Comparison of ENCODE assay signal across 21 cellular contexts in the genomic region with DNA sequence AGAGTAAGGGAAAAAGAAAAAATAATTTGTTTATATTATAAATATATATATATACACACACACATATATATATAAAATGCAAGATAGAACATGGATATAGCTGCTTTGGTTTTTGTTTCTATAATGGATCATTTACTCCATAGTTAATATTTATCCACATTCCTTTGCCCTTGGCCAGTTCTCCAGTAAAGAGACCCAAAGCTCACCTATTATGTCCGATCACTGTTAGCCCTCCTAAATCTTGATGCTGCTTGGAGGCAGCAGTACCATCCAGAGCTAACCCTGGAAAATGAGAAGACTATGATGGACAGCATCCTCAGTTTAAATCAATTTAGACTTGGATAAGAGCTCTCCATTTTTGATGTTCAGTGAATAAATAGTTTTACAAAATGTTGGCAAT.
DNase-seq lines count a peak whose midpoint lies in the region; ATAC-seq and TF ChIP-seq lines count a peak whose summit lies in the region.
"Had no signal": no experiment of that assay in that cellular context is flagged by ENCODE, and none has a peak within 500 bp of the region (broad histone marks: within the 10 kb centered on the region; RNA-seq: fewer than 3 reads in every experiment).

No MANE protein-coding gene starts in this region.

- H3K36me3 ChIP-seq in heart left ventricle (no peaks in the 10 kb centered on the region), mammary epithelial cell (ENCODE audit: insufficient read depth, low read length) (no peaks in the 10 kb centered on the region), body of pancreas (replicated peaks in 1 of 2; ENCODE audit: insufficient read depth in 1 of 2, low read depth in 2 of 2) (no peaks in the 10 kb centered on the region)
- H3K36me3 ChIP-seq: BE2C, HAP-1 had no signal

- H3K27me3 ChIP-seq in heart left ventricle: no peaks in the 10 kb centered on the region
- H3K27me3 ChIP-seq in mammary epithelial cell (ENCODE audit: insufficient read depth, low read length): no peaks in the 10 kb centered on the region
- H3K27me3 ChIP-seq in body of pancreas: no peaks in the 10 kb centered on the region
- H3K27me3 ChIP-seq: BE2C had no signal

- H3K79me2 ChIP-seq in mammary epithelial cell (ENCODE audit: insufficient read depth, low read length): no peaks in the 10 kb centered on the region

- intact Hi-C loops in heart left ventricle (cut with DNase I) (no loop called here), mammary epithelial cell (cut with micrococcal nuclease) (no loop called here), body of pancreas (cut with DNase I) (no loop called here)

- DNase-seq in ACHN (peak; percentile 22), kidney glomerular epithelial cell (lab: John Stamatoyannopoulos, UW) (peak; percentile 15), heart left ventricle (no peak), mammary epithelial cell (no peak), body of pancreas (no peak)
- DNase-seq: 8988T; BE2C; C1 segment of cervical spinal cord; CD4-positive, CD25-positive, alpha-beta regulatory T cell; CD8-positive, alpha-beta memory T cell; COR-L47; DMS 273 treated with DMSO at 0.1 percent for 48 hours; DMS53; DND-41; EL; GM23248 had no signal

- TF ChIP-seq POLR2A in heart left ventricle (IDR thresholded peaks at IDR 0.05) (no peak), body of pancreas (IDR thresholded peaks at IDR 0.05) (no peak)

- H3K27me3 Mint-ChIP-seq in nephron (ENCODE audit: low read depth): peaks cover 4% of the 10 kb centered on the region
- H3K27me3 Mint-ChIP-seq: CD4-positive, CD25-positive, alpha-beta regulatory T cell; CD8-positive, alpha-beta memory T cell had no signal

- H3K4me2 ChIP-seq in mammary epithelial cell (ENCODE audit: insufficient read depth, low read depth, low read length): no peak overlapping the region

- TF ChIP-seq CTCF in nephron (IDR thresholded peaks at IDR 0.05; ENCODE audit: unreplicated experiment in 3 of 3) (no peak), heart left ventricle (IDR thresholded peaks at IDR 0.05) (no peak), mammary epithelial cell (conservative IDR thresholded peaks at IDR 0.05 in 1 of 2, IDR thresholded peaks at IDR 0.05 in 1 of 2; ENCODE audit: extremely low read depth in 1 of 2, insufficient read depth in 1 of 2, low read depth in 1 of 2, low read length in 2 of 2) (no peak), body of pancreas (IDR thresholded peaks at IDR 0.05) (no peak)

- H3K27ac ChIP-seq in heart left ventricle (no peak overlapping the region), mammary epithelial cell (ENCODE audit: insufficient read depth, low read depth, low read length) (no peak overlapping the region), body of pancreas (no peak overlapping the region)
- H3K27ac ChIP-seq: GM23248 had no signal

- dilution Hi-C loops in mammary epithelial cell (cut with HindIII; ENCODE audit: low sequenced_read_pairs): no loop called here

- H3K9me3 ChIP-seq in heart left ventricle (peaks cover 0 to 7% (median 0%) of the 10 kb centered on the region in 12 donors), mammary epithelial cell (replicated peaks; ENCODE audit: insufficient read depth, low read length) (no peaks in the 10 kb centered on the region), body of pancreas (no peaks in the 10 kb centered on the region)
- H3K9me3 ChIP-seq: BE2C, HAP-1 had no signal

- H2AFZ ChIP-seq in mammary epithelial cell (ENCODE audit: low read depth, low read length): no peak overlapping the region
- H2AFZ ChIP-seq: GM23248 had no signal

- in situ Hi-C loops in ACHN (cut with HindIII; ENCODE audit: low pct_ligation_motif_present, low pct_unique_long_range_greater_than_20kb, low sequenced_read_pairs): no loop called here
- in situ Hi-C loops in mammary epithelial cell (cut with MboI; ENCODE audit: low sequenced_read_pairs in 2 of 2): no loop called here

- no peak for ATAC-seq in heart left ventricle
- no peak for ATAC-seq in GM21528 (IDR thresholded peaks at IDR 0.05; ENCODE audit: low FRiP score, unreplicated experiment)
- no peak for ATAC-seq in body of pancreas

- peaks cover 32% of the 10 kb centered on the region for H3K4me1 Mint-ChIP-seq in nephron
- H3K4me1 Mint-ChIP-seq: CD4-positive, CD25-positive, alpha-beta regulatory T cell; CD8-positive, alpha-beta memory T cell; IgD-negative memory B cell had no signal

- peak overlapping the region; percentile 35 to 83 (median 59) for H3K27ac Mint-ChIP-seq in nephron
- H3K27ac Mint-ChIP-seq: CD4-positive, CD25-positive, alpha-beta regulatory T cell; CD8-positive, alpha-beta memory T cell; IgD-negative memory B cell had no signal

- no peaks in the 10 kb centered on the region for H4K20me1 ChIP-seq in mammary epithelial cell (ENCODE audit: insufficient read depth, low read length)

- H3K4me3 Mint-ChIP-seq in nephron: no peak overlapping the region
- H3K4me3 Mint-ChIP-seq: CD4-positive, CD25-positive, alpha-beta regulatory T cell; CD8-positive, alpha-beta memory T cell; IgD-negative memory B cell had no signal

- H3K4me3 ChIP-seq in heart left ventricle: no peak overlapping the region
- H3K4me3 ChIP-seq in mammary epithelial cell (replicated peaks in 1 of 3; ENCODE audit: insufficient read depth in 1 of 3, low read depth in 2 of 3, low read length in 3 of 3): no peak overlapping the region
- H3K4me3 ChIP-seq in body of pancreas: no peak overlapping the region
- H3K4me3 ChIP-seq: GM12878, GM23248, HAP-1 had no signal

- CTCF ChIA-PET in mammary epithelial cell (lab: Charles Lee; ENCODE audit: low non-redundant PET): no interaction called here

- 95 to 99% (median 97%) methylated on average over 1 of the region's 1 CpG for WGBS in heart left ventricle, 4 donors
- WGBS in mammary epithelial cell (ENCODE audit: low coverage, missing lambda C conversion rate): 71% methylated on average over 1 of the region's 1 CpG
- WGBS in body of pancreas, 2 donors: 33 to 38% methylated on average over 1 of the region's 1 CpG

- H3K4me1 ChIP-seq in heart left ventricle: peaks cover 0 to 12% (median 0%) of the 10 kb centered on the region in 12 donors
- H3K4me1 ChIP-seq in mammary epithelial cell (ENCODE audit: insufficient read depth, low read length): no peaks in the 10 kb centered on the region
- no peaks in the 10 kb centered on the region for H3K4me1 ChIP-seq in body of pancreas
- H3K4me1 ChIP-seq: BE2C, HAP-1 had no signal

- no peak overlapping the region for H3K9ac ChIP-seq in mammary epithelial cell (ENCODE audit: insufficient read depth, low read length)
- H3K9ac ChIP-seq: GM23248 had no signal

- peaks cover 5% of the 10 kb centered on the region for H3K9me3 Mint-ChIP-seq in nephron
- H3K9me3 Mint-ChIP-seq: IgD-negative memory B cell had no signal

- no peaks in the 10 kb centered on the region for H3K36me3 Mint-ChIP-seq in nephron (ENCODE audit: low read depth)
- H3K36me3 Mint-ChIP-seq: CD4-positive, CD25-positive, alpha-beta regulatory T cell; CD8-positive, alpha-beta memory T cell; IgD-negative memory B cell had no signal

- no TSS peak for BruUV-seq in mammary epithelial cell (replicated peaks; lab: Mats Ljungman, UMichigan)

Comparison
In these comparisons a context has a peak if more than half of its experiments do, and no peak if none do; other contexts are left out.
1. DNase-seq: peak in ACHN (single experiment) and kidney glomerular epithelial cell (single experiment); none in heart left ventricle (0 of 5), mammary epithelial cell (single experiment) and body of pancreas (0 of 4).